In genomic region chr2:168738057-168738456, GRCh38 we compare ENCODE assay signal across 19 cellular contexts.
DNase-seq lines count a peak whose midpoint lies in the region; ATAC-seq and TF ChIP-seq lines count a peak whose summit lies in the region.
"Had no signal": no experiment of that assay in that cellular context is flagged by ENCODE, and none has a peak within 500 bp of the region (broad histone marks: within the 10 kb centered on the region; RNA-seq: fewer than 3 reads in every experiment).

No MANE protein-coding gene starts in this region.

- peak; percentile 18 for DNase-seq in A172 (ENCODE audit: low spot score)
- peak; percentile 7 for DNase-seq in MG63
- no peak for DNase-seq in WTC11 (ENCODE audit: low spot score)
- peak; percentile 26 for DNase-seq in iris pigment epithelial cell (ENCODE audit: low read depth)
- no peak for DNase-seq in DMS153 (lab: John Stamatoyannopoulos, UW)
- no peak for DNase-seq in NCI-H774 (lab: John Stamatoyannopoulos, UW)
- DNase-seq in NCI-H187 treated with DMSO at 0.1 percent for 48 hours (lab: John Stamatoyannopoulos, UW), result no peak
- DNase-seq: activated CD4-positive, alpha-beta T cell treated with anti-CD3 and anti-CD28 coated beads, Interleukin-2, amount 10 ng/mL, durations not matched to agents 7 days and 5 days; activated T-cell treated with anti-CD3 and anti-CD28 coated beads, Interleukin-2, amount 50 U/mL, for 1 hour; GOT3; mesenchymal stem cell; NCI-H1105 treated with DMSO at 0.1 percent for 48 hours; NCI-H526 treated with DMSO at 0.1 percent for 48 hours; SHP77 had no signal

- H3K4me3 Mint-ChIP-seq in WTC11, result no peak overlapping the region
- H3K4me3 Mint-ChIP-seq: activated CD4-positive, alpha-beta T cell treated with anti-CD3 and anti-CD28 coated beads, Interleukin-2, amount 10 ng/mL, durations not matched to agents 7 days and 5 days; dendritic cell treated with granulocyte-macrophage colony-stimulating factor and Interleukin-4, amounts not matched to agents 40 ng/mL and 50 ng/mL, for 4 days; IgD-negative memory B cell; T-helper 2 cell treated with Interferon-gamma antibody and Interleukin-4, amounts not matched to agents 5 μg/mL and 100 μg/mL, for 36 hours had no signal

- CTCF ChIA-PET in WTC11 (lab: Charles Lee), result no interaction called here

- no peaks in the 10 kb centered on the region for H3K27me3 ChIP-seq in MG63

- H3K36me3 ChIP-seq in MG63, result no peaks in the 10 kb centered on the region; the same call in 1 of the 2 replicates

- H3K27ac Mint-ChIP-seq in WTC11, result peak overlapping the region; percentile 91; the same call in 1 of the 2 replicates
- H3K27ac Mint-ChIP-seq: activated CD4-positive, alpha-beta T cell treated with anti-CD3 and anti-CD28 coated beads, Interleukin-2, amount 10 ng/mL, durations not matched to agents 7 days and 5 days; dendritic cell treated with granulocyte-macrophage colony-stimulating factor and Interleukin-4, amounts not matched to agents 40 ng/mL and 50 ng/mL, for 4 days; IgD-negative memory B cell; T-helper 2 cell treated with Interferon-gamma antibody and Interleukin-4, amounts not matched to agents 5 μg/mL and 100 μg/mL, for 36 hours had no signal

- no peaks in the 10 kb centered on the region for H3K27me3 Mint-ChIP-seq in WTC11 (ENCODE audit: low read depth)
- H3K27me3 Mint-ChIP-seq: activated CD4-positive, alpha-beta T cell treated with anti-CD3 and anti-CD28 coated beads, Interleukin-2, amount 10 ng/mL, durations not matched to agents 7 days and 5 days; dendritic cell treated with granulocyte-macrophage colony-stimulating factor and Interleukin-4, amounts not matched to agents 40 ng/mL and 50 ng/mL, for 4 days; IgD-negative memory B cell had no signal

- no peaks in the 10 kb centered on the region for H3K9me3 ChIP-seq in MG63

- H3K4me3 ChIP-seq in MG63, result no peak overlapping the region
- H3K4me3 ChIP-seq: smooth muscle cell had no signal

- no peaks in the 10 kb centered on the region for H3K9me3 Mint-ChIP-seq in WTC11
- H3K9me3 Mint-ChIP-seq: activated CD4-positive, alpha-beta T cell treated with anti-CD3 and anti-CD28 coated beads, Interleukin-2, amount 10 ng/mL, durations not matched to agents 7 days and 5 days; dendritic cell treated with granulocyte-macrophage colony-stimulating factor and Interleukin-4, amounts not matched to agents 40 ng/mL and 50 ng/mL, for 4 days; IgD-negative memory B cell; T-helper 2 cell treated with Interferon-gamma antibody and Interleukin-4, amounts not matched to agents 5 μg/mL and 100 μg/mL, for 36 hours had no signal

- POLR2A ChIA-PET in WTC11 (lab: Charles Lee), result no interaction called here

- ATAC-seq in WTC11, result no peak
- no peak for ATAC-seq in HG03521 (IDR thresholded peaks at IDR 0.05; ENCODE audit: unreplicated experiment)

- no peaks in the 10 kb centered on the region for H3K36me3 Mint-ChIP-seq in WTC11

- no peak for TF ChIP-seq CTCF in WTC11 (IDR thresholded peaks at IDR 0.05)

- H3K4me1 Mint-ChIP-seq in WTC11, result peaks cover 3% of the 10 kb centered on the region; the same call in 1 of the 2 replicates
- H3K4me1 Mint-ChIP-seq: IgD-negative memory B cell had no signal

TF ChIP-seq in WTC11, 78 proteins besides CTCF, POLR2A, EP300 and RAD21:
- TF ChIP-seq ERG (CRISPR knock-in tag; IDR thresholded peaks at IDR 0.05) (no peak), TP53 (CRISPR knock-in tag; IDR thresholded peaks at IDR 0.05) (no peak), MXD4 (CRISPR knock-in tag; IDR thresholded peaks at IDR 0.05; ENCODE audit: borderline replicate concordance) (no peak)
- TF ChIP-seq, protein P1, sequence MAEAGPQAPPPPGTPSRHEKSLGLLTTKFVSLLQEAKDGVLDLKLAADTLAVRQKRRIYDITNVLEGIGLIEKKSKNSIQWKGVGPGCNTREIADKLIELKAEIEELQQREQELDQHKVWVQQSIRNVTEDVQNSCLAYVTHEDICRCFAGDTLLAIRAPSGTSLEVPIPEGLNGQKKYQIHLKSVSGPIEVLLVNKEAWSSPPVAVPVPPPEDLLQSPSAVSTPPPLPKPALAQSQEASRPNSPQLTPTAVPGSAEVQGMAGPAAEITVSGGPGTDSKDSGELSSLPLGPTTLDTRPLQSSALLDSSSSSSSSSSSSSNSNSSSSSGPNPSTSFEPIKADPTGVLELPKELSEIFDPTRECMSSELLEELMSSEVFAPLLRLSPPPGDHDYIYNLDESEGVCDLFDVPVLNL (CRISPR knock-in tag; IDR thresholded peaks at IDR 0.05; ENCODE audit: borderline replicate concordance, low read depth), result no peak
- TF ChIP-seq, protein P2, sequence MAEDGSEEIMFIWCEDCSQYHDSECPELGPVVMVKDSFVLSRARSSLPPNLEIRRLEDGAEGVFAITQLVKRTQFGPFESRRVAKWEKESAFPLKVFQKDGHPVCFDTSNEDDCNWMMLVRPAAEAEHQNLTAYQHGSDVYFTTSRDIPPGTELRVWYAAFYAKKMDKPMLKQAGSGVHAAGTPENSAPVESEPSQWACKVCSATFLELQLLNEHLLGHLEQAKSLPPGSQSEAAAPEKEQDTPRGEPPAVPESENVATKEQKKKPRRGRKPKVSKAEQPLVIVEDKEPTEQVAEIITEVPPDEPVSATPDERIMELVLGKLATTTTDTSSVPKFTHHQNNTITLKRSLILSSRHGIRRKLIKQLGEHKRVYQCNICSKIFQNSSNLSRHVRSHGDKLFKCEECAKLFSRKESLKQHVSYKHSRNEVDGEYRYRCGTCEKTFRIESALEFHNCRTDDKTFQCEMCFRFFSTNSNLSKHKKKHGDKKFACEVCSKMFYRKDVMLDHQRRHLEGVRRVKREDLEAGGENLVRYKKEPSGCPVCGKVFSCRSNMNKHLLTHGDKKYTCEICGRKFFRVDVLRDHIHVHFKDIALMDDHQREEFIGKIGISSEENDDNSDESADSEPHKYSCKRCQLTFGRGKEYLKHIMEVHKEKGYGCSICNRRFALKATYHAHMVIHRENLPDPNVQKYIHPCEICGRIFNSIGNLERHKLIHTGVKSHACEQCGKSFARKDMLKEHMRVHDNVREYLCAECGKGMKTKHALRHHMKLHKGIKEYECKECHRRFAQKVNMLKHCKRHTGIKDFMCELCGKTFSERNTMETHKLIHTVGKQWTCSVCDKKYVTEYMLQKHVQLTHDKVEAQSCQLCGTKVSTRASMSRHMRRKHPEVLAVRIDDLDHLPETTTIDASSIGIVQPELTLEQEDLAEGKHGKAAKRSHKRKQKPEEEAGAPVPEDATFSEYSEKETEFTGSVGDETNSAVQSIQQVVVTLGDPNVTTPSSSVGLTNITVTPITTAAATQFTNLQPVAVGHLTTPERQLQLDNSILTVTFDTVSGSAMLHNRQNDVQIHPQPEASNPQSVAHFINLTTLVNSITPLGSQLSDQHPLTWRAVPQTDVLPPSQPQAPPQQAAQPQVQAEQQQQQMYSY (CRISPR knock-in tag; IDR thresholded peaks at IDR 0.05), result no peak
- TF ChIP-seq, protein P3, sequence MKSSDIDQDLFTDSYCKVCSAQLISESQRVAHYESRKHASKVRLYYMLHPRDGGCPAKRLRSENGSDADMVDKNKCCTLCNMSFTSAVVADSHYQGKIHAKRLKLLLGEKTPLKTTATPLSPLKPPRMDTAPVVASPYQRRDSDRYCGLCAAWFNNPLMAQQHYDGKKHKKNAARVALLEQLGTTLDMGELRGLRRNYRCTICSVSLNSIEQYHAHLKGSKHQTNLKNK (CRISPR knock-in tag; IDR thresholded peaks at IDR 0.05), result no peak

Comparison
In these comparisons a context has a peak if more than half of its experiments do, and no peak if none do; other contexts are left out.
1. DNase-seq: peak in A172 (single experiment), MG63 (single experiment) and iris pigment epithelial cell (single experiment); none in WTC11 (single experiment), DMS153 (single experiment), NCI-H774 (single experiment) and NCI-H187 treated with DMSO at 0.1 percent for 48 hours (single experiment).